29 cellular contexts compared by ENCODE assay signal in genomic region chr13:94854688-94855087, GRCh38.
"Had no signal": no experiment of that assay in that cellular context is flagged by ENCODE, and none has a peak within 500 bp of the region (broad histone marks: within the 10 kb centered on the region; RNA-seq: fewer than 3 reads in every experiment).

No MANE protein-coding gene starts in this region.

- H3K9me3 ChIP-seq: breast epithelium, esophagus muscularis mucosa, left lung, lower lobe of right lung, right atrium auricular region, spleen, thoracic aorta, uterus had no signal

- H3K4me1 Mint-ChIP-seq: activated naive CD4-positive, alpha-beta T cell treated with anti-CD3 and anti-CD28 coated beads, Interleukin-2, amount 50 U/mL, for 24 hours; activated naive CD8-positive, alpha-beta T cell treated with anti-CD3 and anti-CD28 coated beads, Interleukin-2, amount 50 U/mL, for 24 hours; activated T-helper 17 cell treated with anti-CD3 and anti-CD28 coated beads, Interleukin-2, amount 50 U/mL, for 72 hours; central memory CD8-positive, alpha-beta T cell; endodermal cell had no signal

- DNase-seq: activated CD4-positive, alpha-beta memory T cell treated with anti-CD3 and anti-CD28 coated beads for 36 hours; activated CD4-positive, alpha-beta T cell treated with anti-CD3 and anti-CD28 coated beads, Interleukin-2, amount 10 ng/mL, durations not matched to agents 24 days and 14 days; activated CD4-positive, CD25-positive, alpha-beta regulatory T cell treated with anti-CD3 and anti-CD28 coated beads, Interleukin-2, amount 50 U/mL, for 72 hours; activated naive CD8-positive, alpha-beta T cell treated with anti-CD3 and anti-CD28 coated beads, Interleukin-2, amount 50 U/mL, for 24 hours; activated T-cell treated with anti-CD3 and anti-CD28 coated beads, Interleukin-2, amount 50 U/mL, for 4 hours; amygdala; endodermal cell; foreskin melanocyte; left lung; lower lobe of right lung; mesendoderm; natural killer cell; occipital lobe; spleen; stimulated activated CD4-positive, alpha-beta T cell treated with anti-CD3 and anti-CD28 coated beads, Interleukin-2, amount 100 ng/mL, for 48 hours; T-helper 9 cell; uterus had no signal

- ATAC-seq: activated naive CD8-positive, alpha-beta T cell treated with anti-CD3 and anti-CD28 coated beads, Interleukin-2, amount 50 U/mL, for 24 hours; activated T-cell treated with anti-CD3 and anti-CD28 coated beads, Interleukin-2, amount 50 U/mL, for 4 hours; activated T-helper 17 cell treated with anti-CD3 and anti-CD28 coated beads, Interleukin-2, amount 50 U/mL, for 72 hours; left lung; lower lobe of right lung; natural killer cell had no signal

- H3K27me3 ChIP-seq: breast epithelium, esophagus muscularis mucosa, left lung, neural progenitor cell, right atrium auricular region, spleen, uterus had no signal

- H3K27me3 Mint-ChIP-seq: central memory CD8-positive, alpha-beta T cell; dendritic cell treated with granulocyte-macrophage colony-stimulating factor and Interleukin-4, amounts not matched to agents 40 ng/mL and 50 ng/mL, for 4 days had no signal

- H3K9me3 Mint-ChIP-seq: activated CD4-positive, alpha-beta memory T cell treated with anti-CD3 and anti-CD28 coated beads for 36 hours; activated naive CD4-positive, alpha-beta T cell treated with anti-CD3 and anti-CD28 coated beads, Interleukin-2, amount 50 U/mL, for 24 hours; activated T-cell treated with anti-CD3 and anti-CD28 coated beads, Interleukin-2, amount 50 U/mL, for 4 hours; activated T-helper 17 cell treated with anti-CD3 and anti-CD28 coated beads, Interleukin-2, amount 50 U/mL, for 72 hours; dendritic cell treated with granulocyte-macrophage colony-stimulating factor and Interleukin-4, amounts not matched to agents 40 ng/mL and 50 ng/mL, for 4 days; neural progenitor cell; stimulated activated naive CD8-positive, alpha-beta T cell treated with anti-CD3 and anti-CD28 coated beads, Interleukin-15, Interleukin-2, amounts not matched to agents 100 ng/mL and 50 ng/mL, for 24 hours; type B pancreatic cell had no signal

- H3K27ac Mint-ChIP-seq: activated CD4-positive, alpha-beta memory T cell treated with anti-CD3 and anti-CD28 coated beads for 36 hours; activated CD4-positive, alpha-beta T cell treated with anti-CD3 and anti-CD28 coated beads, Interleukin-2, amount 10 ng/mL, durations not matched to agents 24 days and 14 days; activated naive CD4-positive, alpha-beta T cell treated with anti-CD3 and anti-CD28 coated beads, Interleukin-2, amount 50 U/mL, for 24 hours; activated naive CD8-positive, alpha-beta T cell treated with anti-CD3 and anti-CD28 coated beads, Interleukin-2, amount 50 U/mL, for 24 hours; activated T-helper 17 cell treated with anti-CD3 and anti-CD28 coated beads, Interleukin-2, amount 50 U/mL, for 72 hours; dendritic cell treated with granulocyte-macrophage colony-stimulating factor and Interleukin-4, amounts not matched to agents 40 ng/mL and 50 ng/mL, for 4 days; endodermal cell; natural killer cell; neural progenitor cell; stimulated activated naive CD8-positive, alpha-beta T cell treated with anti-CD3 and anti-CD28 coated beads, Interleukin-15, Interleukin-2, amounts not matched to agents 100 ng/mL and 50 ng/mL, for 24 hours; type B pancreatic cell had no signal

- H3K36me3 ChIP-seq: breast epithelium, esophagus muscularis mucosa, left lung, lower lobe of right lung, neural progenitor cell, right atrium auricular region, spleen, thoracic aorta, uterus had no signal

- H3K27ac ChIP-seq: breast epithelium, esophagus muscularis mucosa, left lung, lower lobe of right lung, neural progenitor cell, parathyroid adenoma, right atrium auricular region, spleen, thoracic aorta, uterus had no signal

- H3K36me3 Mint-ChIP-seq: activated CD4-positive, alpha-beta memory T cell treated with anti-CD3 and anti-CD28 coated beads for 36 hours; activated naive CD4-positive, alpha-beta T cell treated with anti-CD3 and anti-CD28 coated beads, Interleukin-2, amount 50 U/mL, for 24 hours; natural killer cell; neural progenitor cell; type B pancreatic cell had no signal

- H3K4me3 ChIP-seq: breast epithelium, esophagus muscularis mucosa, left lung, lower lobe of right lung, neural progenitor cell, right atrium auricular region, spleen, thoracic aorta, uterus had no signal

- H3K4me3 Mint-ChIP-seq: activated CD4-positive, alpha-beta memory T cell treated with anti-CD3 and anti-CD28 coated beads for 36 hours; activated CD4-positive, alpha-beta T cell treated with anti-CD3 and anti-CD28 coated beads, Interleukin-2, amount 10 ng/mL, durations not matched to agents 24 days and 14 days; activated naive CD4-positive, alpha-beta T cell treated with anti-CD3 and anti-CD28 coated beads, Interleukin-2, amount 50 U/mL, for 24 hours; activated naive CD8-positive, alpha-beta T cell treated with anti-CD3 and anti-CD28 coated beads, Interleukin-2, amount 50 U/mL, for 24 hours; activated T-cell treated with anti-CD3 and anti-CD28 coated beads, Interleukin-2, amount 50 U/mL, for 4 hours; activated T-helper 17 cell treated with anti-CD3 and anti-CD28 coated beads, Interleukin-2, amount 50 U/mL, for 72 hours; central memory CD8-positive, alpha-beta T cell; dendritic cell treated with granulocyte-macrophage colony-stimulating factor and Interleukin-4, amounts not matched to agents 40 ng/mL and 50 ng/mL, for 4 days; endodermal cell; natural killer cell; neural progenitor cell; stimulated activated naive CD8-positive, alpha-beta T cell treated with anti-CD3 and anti-CD28 coated beads, Interleukin-15, Interleukin-2, amounts not matched to agents 100 ng/mL and 50 ng/mL, for 24 hours; type B pancreatic cell had no signal
